In the genomic region with DNA sequence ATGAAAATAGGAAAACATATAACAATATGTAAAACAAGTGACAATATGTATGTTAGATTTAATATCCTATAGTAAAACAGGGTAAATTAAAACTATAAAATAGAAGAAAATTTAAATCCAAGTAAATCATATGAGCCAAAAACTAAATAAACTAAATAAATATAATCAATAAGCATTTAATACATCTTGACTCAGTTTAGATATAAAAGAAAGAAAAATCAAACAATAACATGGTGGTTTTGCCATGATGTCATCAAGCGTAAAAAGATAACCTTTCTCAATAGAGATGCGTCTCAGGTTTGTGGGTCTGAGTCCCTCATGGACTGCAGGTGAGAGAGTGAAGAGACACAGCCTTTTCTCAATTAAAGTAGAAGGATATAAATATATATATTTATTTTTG, we compare ENCODE assay signal across 16 cellular contexts.
"Had no signal": no experiment of that assay in that cellular context is flagged by ENCODE, and none has a peak within 500 bp of the region (broad histone marks: within the 10 kb centered on the region; RNA-seq: fewer than 3 reads in every experiment).

No MANE protein-coding gene starts in this region.

- H3K36me3 ChIP-seq: adrenal gland, colonic mucosa, esophagus squamous epithelium had no signal

- ATAC-seq: activated naive CD8-positive, alpha-beta T cell treated with anti-CD3 and anti-CD28 coated beads, Interleukin-2, amount 50 U/mL, for 24 hours had no signal

- H3K27ac Mint-ChIP-seq: activated CD4-positive, alpha-beta memory T cell treated with anti-CD3 and anti-CD28 coated beads, Interleukin-2, amount 10 ng/mL, durations not matched to agents 7 days and 5 days; activated CD4-positive, alpha-beta T cell treated with anti-CD3 and anti-CD28 coated beads, Interleukin-2, amount 10 ng/mL, durations not matched to agents 7 days and 5 days; activated naive CD8-positive, alpha-beta T cell treated with anti-CD3 and anti-CD28 coated beads for 36 hours; activated naive CD8-positive, alpha-beta T cell treated with anti-CD3 and anti-CD28 coated beads, Interleukin-2, amount 50 U/mL, for 24 hours; activated T-cell treated with anti-CD3 and anti-CD28 coated beads, Interleukin-2, amount 50 U/mL, for 24 hours; activated T-cell treated with anti-CD3 and anti-CD28 coated beads, Interleukin-2, amount 50 U/mL, for 72 hours; T-helper 17 cell; T-helper 2 cell treated with Interferon-gamma antibody and Interleukin-4, amounts not matched to agents 5 μg/mL and 100 μg/mL, for 36 hours; WTC11 had no signal

- DNase-seq: esophagus squamous epithelium, foreskin melanocyte, T1000 had no signal

- H3K27me3 Mint-ChIP-seq: activated CD4-positive, alpha-beta memory T cell treated with anti-CD3 and anti-CD28 coated beads, Interleukin-2, amount 10 ng/mL, durations not matched to agents 7 days and 5 days; activated CD4-positive, alpha-beta T cell treated with anti-CD3 and anti-CD28 coated beads, Interleukin-2, amount 10 ng/mL, durations not matched to agents 7 days and 5 days had no signal

- H3K9me3 Mint-ChIP-seq: activated naive CD8-positive, alpha-beta T cell treated with anti-CD3 and anti-CD28 coated beads, Interleukin-2, amount 50 U/mL, for 24 hours; activated T-cell treated with anti-CD3 and anti-CD28 coated beads, Interleukin-2, amount 50 U/mL, for 24 hours; WTC11 had no signal

- H3K27ac ChIP-seq: adrenal gland, body of pancreas, colonic mucosa, epithelial cell of prostate, esophagus squamous epithelium had no signal

- H3K36me3 Mint-ChIP-seq: WTC11 had no signal

- H3K4me3 Mint-ChIP-seq: activated CD4-positive, alpha-beta memory T cell treated with anti-CD3 and anti-CD28 coated beads, Interleukin-2, amount 10 ng/mL, durations not matched to agents 7 days and 5 days; activated CD4-positive, alpha-beta T cell treated with anti-CD3 and anti-CD28 coated beads, Interleukin-2, amount 10 ng/mL, durations not matched to agents 7 days and 5 days; activated naive CD8-positive, alpha-beta T cell treated with anti-CD3 and anti-CD28 coated beads for 36 hours; activated naive CD8-positive, alpha-beta T cell treated with anti-CD3 and anti-CD28 coated beads, Interleukin-2, amount 50 U/mL, for 24 hours; activated T-cell treated with anti-CD3 and anti-CD28 coated beads, Interleukin-2, amount 50 U/mL, for 24 hours; activated T-cell treated with anti-CD3 and anti-CD28 coated beads, Interleukin-2, amount 50 U/mL, for 72 hours; T-helper 17 cell; T-helper 2 cell treated with Interferon-gamma antibody and Interleukin-4, amounts not matched to agents 5 μg/mL and 100 μg/mL, for 36 hours; WTC11 had no signal

- H3K4me1 ChIP-seq: adrenal gland, body of pancreas, colonic mucosa, esophagus squamous epithelium had no signal

- H3K4me3 ChIP-seq: adrenal gland, body of pancreas, colonic mucosa, esophagus squamous epithelium had no signal

- H3K27me3 ChIP-seq: adrenal gland, colonic mucosa, esophagus squamous epithelium had no signal

- H3K4me1 Mint-ChIP-seq: activated CD4-positive, alpha-beta memory T cell treated with anti-CD3 and anti-CD28 coated beads, Interleukin-2, amount 10 ng/mL, durations not matched to agents 7 days and 5 days; activated CD4-positive, alpha-beta T cell treated with anti-CD3 and anti-CD28 coated beads, Interleukin-2, amount 10 ng/mL, durations not matched to agents 7 days and 5 days; activated naive CD8-positive, alpha-beta T cell treated with anti-CD3 and anti-CD28 coated beads, Interleukin-2, amount 50 U/mL, for 24 hours; T-helper 17 cell had no signal

- H3K9me3 ChIP-seq: adrenal gland, body of pancreas, colonic mucosa had no signal
